In the genomic region with DNA sequence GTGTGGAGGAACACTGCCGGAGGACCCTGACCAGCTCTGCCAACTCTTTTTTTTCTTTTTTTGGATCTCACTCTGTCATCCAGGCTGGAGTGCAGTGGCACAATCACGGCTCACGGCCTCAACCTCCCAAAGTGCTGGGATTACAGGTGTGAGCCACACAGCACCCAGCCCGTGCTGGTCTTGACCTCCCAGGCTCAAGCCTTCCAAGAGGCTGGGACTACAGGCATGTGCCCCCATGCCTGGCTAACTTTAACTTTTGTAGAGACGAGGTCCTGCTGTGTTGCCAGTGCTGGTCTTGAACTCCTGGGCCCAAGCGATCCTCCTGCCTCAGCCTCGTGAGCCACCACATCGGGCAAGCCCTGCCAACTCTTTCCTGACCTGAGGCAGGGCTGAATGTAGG, we compare ENCODE assay signal across 15 cellular contexts. TPM values are rescaled to one million over a fixed set of nuclear protein-coding genes. Genes with fewer than 3 reads are reported as not detected.
DNase-seq lines count a peak whose midpoint lies in the region; ATAC-seq and TF ChIP-seq lines count a peak whose summit lies in the region.
"Had no signal": no experiment of that assay in that cellular context is flagged by ENCODE, and none has a peak within 500 bp of the region (broad histone marks: within the 10 kb centered on the region; RNA-seq: fewer than 3 reads in every experiment).

No MANE protein-coding gene starts in this region.

- H3K9me3 ChIP-seq in breast epithelium (no peaks in the 10 kb centered on the region), Loucy (ENCODE audit: insufficient read depth, low read depth, low read length) (no peaks in the 10 kb centered on the region), thoracic aorta (no peaks in the 10 kb centered on the region)
- H3K9me3 ChIP-seq: colonic mucosa had no signal

- BruUV-seq in MCF 10A (replicated peaks; lab: Mats Ljungman, UMichigan), result no TSS peak

- H3K4me3 ChIP-seq in breast epithelium (peak overlapping the region in 2 of 3 donors; percentile 7 to 31), Loucy (ENCODE audit: low read length, poor library complexity, severe bottlenecking) (peak overlapping the region; percentile 93), thoracic aorta (peak overlapping the region; percentile 72)
- H3K4me3 ChIP-seq: colonic mucosa, SK-N-MC had no signal

- POLR2A ChIA-PET in MCF 10A (lab: Yijun Ruan, JAX), result no interaction called here

- H3K4me1 ChIP-seq in breast epithelium (no peaks in the 10 kb centered on the region), Loucy (ENCODE audit: insufficient read depth, low read length, poor library complexity, severe bottlenecking) (peaks cover 62% of the 10 kb centered on the region), thoracic aorta (ENCODE audit: control insufficient read depth in 1 of 2, low read depth in 2 of 2) (peaks cover 41 to 63% of the 10 kb centered on the region in 2 donors)
- H3K4me1 ChIP-seq: colonic mucosa had no signal

- H4K20me1 ChIP-seq in Loucy (ENCODE audit: insufficient read depth, low read length, poor library complexity, severe bottlenecking), result no peaks in the 10 kb centered on the region

- H3K36me3 Mint-ChIP-seq in MCF 10A (ENCODE audit: insufficient read depth, unreplicated experiment), result no peaks in the 10 kb centered on the region
- H3K36me3 Mint-ChIP-seq in effector memory CD8-positive, alpha-beta T cell (ENCODE audit: insufficient read depth), result peaks cover 2% of the 10 kb centered on the region

- H3K4me1 Mint-ChIP-seq in MCF 10A (ENCODE audit: insufficient read depth, unreplicated experiment), result peaks cover 4% of the 10 kb centered on the region
- H3K4me1 Mint-ChIP-seq in effector memory CD8-positive, alpha-beta T cell (ENCODE audit: low read depth in 2 of 2), result peaks cover 34 to 48% of the 10 kb centered on the region in 2 donors

- ATAC-seq in effector memory CD8-positive, alpha-beta T cell (replicated peaks), result no peak
- ATAC-seq in thoracic aorta (ENCODE audit: insufficient number of reproducible peaks, low FRiP score, low read depth), result no peak
- no peak for ATAC-seq in HG02763 (IDR thresholded peaks at IDR 0.05; ENCODE audit: unreplicated experiment)

- H3K27me3 ChIP-seq in breast epithelium (no peaks in the 10 kb centered on the region), Loucy (ENCODE audit: insufficient read depth, low read length, poor library complexity, severe bottlenecking) (no peaks in the 10 kb centered on the region), thoracic aorta (replicated peaks; ENCODE audit: insufficient read depth) (no peaks in the 10 kb centered on the region)
- H3K27me3 ChIP-seq: colonic mucosa had no signal

- no peak overlapping the region for H3K4me3 Mint-ChIP-seq in MCF 10A (ENCODE audit: unreplicated experiment)
- H3K4me3 Mint-ChIP-seq in effector memory CD8-positive, alpha-beta T cell, result peak overlapping the region; percentile 29 to 33

- peaks cover 3% of the 10 kb centered on the region; the same call in 1 of the 2 replicates for H3F3A ChIP-seq in Loucy (ENCODE audit: low read depth)

- no peak for TF ChIP-seq POLR2A in breast epithelium (IDR thresholded peaks at IDR 0.05)

- H3K27ac ChIP-seq in breast epithelium, result no peak overlapping the region
- H3K27ac ChIP-seq in thoracic aorta, result peak overlapping the region; percentile 86 to 89
- H3K27ac ChIP-seq: colonic mucosa, SK-N-MC had no signal

- H3K27ac Mint-ChIP-seq in MCF 10A (ENCODE audit: low read depth, unreplicated experiment), result no peak overlapping the region
- H3K27ac Mint-ChIP-seq in effector memory CD8-positive, alpha-beta T cell, result no peak overlapping the region

- DNase-seq in breast epithelium (ENCODE audit: low spot score in 2 of 2) (no peak), MCF 10A (ENCODE audit: unreplicated experiment) (no peak), thoracic aorta (ENCODE audit: low spot score) (no peak), midbrain (lab: John Stamatoyannopoulos, UW) (no peak)
- no peak for DNase-seq in effector memory CD8-positive, alpha-beta T cell
- no peak for DNase-seq in effector CD8-positive, alpha-beta T cell (lab: John Stamatoyannopoulos, UW)
- DNase-seq: activated CD4-positive, CD25-positive, alpha-beta regulatory T cell treated with anti-CD3 and anti-CD28 coated beads, Interleukin-2, amount 50 U/mL, for 72 hours; colonic mucosa; DMS79 treated with DMSO at 0.1 percent for 48 hours; mesenchymal stem cell; NCI-H1092; NCI-H2171 treated with DMSO at 0.1 percent for 48 hours had no signal

- peak overlapping the region; percentile 82 for H3K4me2 ChIP-seq in Loucy (ENCODE audit: low read depth, low read length, poor library complexity, severe bottlenecking)

- no peaks in the 10 kb centered on the region for H3K9me3 Mint-ChIP-seq in MCF 10A (ENCODE audit: unreplicated experiment)
- H3K9me3 Mint-ChIP-seq in effector memory CD8-positive, alpha-beta T cell, result no peaks in the 10 kb centered on the region

- CTCF ChIA-PET in MCF 10A (lab: Yijun Ruan, JAX), result interaction anchor here (0.6 kb wide), 1 partner anchor 247 kb away, joined by 6 read pairs; no protein-coding TSS in a partner anchor

- H2AFZ ChIP-seq in Loucy (ENCODE audit: low read length), result no peak overlapping the region

- no peaks in the 10 kb centered on the region for H3K27me3 Mint-ChIP-seq in MCF 10A (ENCODE audit: insufficient read depth, unreplicated experiment)
- H3K27me3 Mint-ChIP-seq in effector memory CD8-positive, alpha-beta T cell, result peaks cover 0 to 10% of the 10 kb centered on the region in 2 donors

- H3K79me2 ChIP-seq in Loucy (ENCODE audit: insufficient read depth, low read length), result peaks cover 42% of the 10 kb centered on the region

- H3K9me2 ChIP-seq in Loucy (replicated peaks; ENCODE audit: low read depth, low read length), result no peaks in the 10 kb centered on the region

- TF ChIP-seq CTCF in breast epithelium (IDR thresholded peaks at IDR 0.05), result no peak
- no peak for TF ChIP-seq CTCF in MCF 10A (IDR thresholded peaks at IDR 0.05; ENCODE audit: unreplicated experiment)
- no peak for TF ChIP-seq CTCF in Loucy (conservative IDR thresholded peaks at IDR 0.05; ENCODE audit: low read length)
- no peak for TF ChIP-seq CTCF in thoracic aorta (IDR thresholded peaks at IDR 0.05)

- no peaks in the 10 kb centered on the region for H3K36me3 ChIP-seq in breast epithelium
- no peaks in the 10 kb centered on the region for H3K36me3 ChIP-seq in Loucy (ENCODE audit: insufficient read depth, low read length)
- no peaks in the 10 kb centered on the region for H3K36me3 ChIP-seq in thoracic aorta
- H3K36me3 ChIP-seq: colonic mucosa had no signal

- peak overlapping the region; percentile 71 for H3K9ac ChIP-seq in Loucy (ENCODE audit: low read depth, low read length, poor library complexity, severe bottlenecking)

- intact Hi-C loops in breast epithelium (cut with DNase I; ENCODE audit: low total_unique reads) (no loop called here), MCF 10A (cut with micrococcal nuclease) (no loop called here)

RNA-seq across cellular contexts. Expression of gene GCNT2, which starts 11.2 kb away (rescaled TPM):
- 10 to 100 TPM in 2 of 3 donors, 1 to 10 TPM in 1; 1.4 to 22.0 (median 13.4) TPM for total RNA-seq in breast epithelium
- 0.63 and 0.96 TPM in 2 replicates for total RNA-seq in MCF 10A (2022)
- 10 to 100 TPM; 29.1 to 44.9 TPM for total RNA-seq in thoracic aorta

Comparison
In these comparisons a context has a peak if more than half of its experiments do, and no peak if none do; other contexts are left out.
1. H3K27ac ChIP-seq: peak in thoracic aorta (2 of 2); none in breast epithelium (0 of 2).
2. H3K4me3 ChIP-seq: peak in every context shown above with its lines; median percentile 93 in Loucy; 72 in thoracic aorta; 19 in breast epithelium.